8 cellular contexts compared by ENCODE assay signal in the genomic region with DNA sequence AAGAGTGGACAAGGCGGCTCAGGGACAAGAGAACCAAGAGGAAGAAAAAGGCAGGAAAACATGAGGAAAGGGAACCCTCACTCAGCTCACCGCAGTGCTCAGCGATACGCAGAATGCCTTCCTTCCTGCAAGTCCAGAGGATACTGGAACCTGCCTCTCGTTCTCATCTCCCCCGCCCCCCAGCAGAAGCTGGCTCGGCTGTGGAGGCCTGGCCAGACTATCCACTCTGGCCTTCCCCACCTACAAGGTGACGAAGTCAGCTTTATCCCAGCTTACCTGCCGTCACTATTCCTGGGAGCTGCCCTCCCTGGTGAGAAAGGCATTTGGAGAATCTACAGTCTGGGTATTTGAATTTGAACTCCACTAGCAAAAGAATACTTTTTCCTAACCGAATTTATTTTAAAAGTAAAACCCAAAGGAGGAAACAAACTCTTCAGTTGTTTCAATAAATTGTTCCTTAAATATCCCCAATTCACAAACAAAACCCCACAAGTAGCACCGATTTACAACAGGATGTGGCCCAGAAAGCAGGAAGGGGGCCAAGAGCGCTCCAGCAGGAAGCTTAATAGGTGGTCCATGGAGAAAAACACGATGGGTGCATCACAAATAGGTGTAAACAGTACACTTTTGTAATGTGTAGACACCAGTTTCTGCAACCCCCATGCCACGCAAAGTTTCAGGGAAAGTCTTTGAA. TPM values are rescaled to one million over a fixed set of nuclear protein-coding genes. Genes with fewer than 3 reads are reported as not detected.
DNase-seq lines count a peak whose midpoint lies in the region; ATAC-seq and TF ChIP-seq lines count a peak whose summit lies in the region.

No MANE protein-coding gene starts in this region.

- H3K27ac ChIP-seq in CD4-positive, CD25-positive, alpha-beta regulatory T cell (ENCODE audit: insufficient read depth, low read length, poor library complexity, severe bottlenecking), result peak overlapping the region; percentile 88
- H3K27ac ChIP-seq in Panc1 (ENCODE audit: low read length), result peak overlapping the region; percentile 93

- BruUV-seq in Panc1 (replicated peaks; lab: Mats Ljungman, UMichigan), result no TSS peak

- no peaks in the 10 kb centered on the region for H3K9me3 Mint-ChIP-seq in CD4-positive, CD25-positive, alpha-beta regulatory T cell
- no peaks in the 10 kb centered on the region for H3K9me3 Mint-ChIP-seq in nephron

- peak in 1 of 3 donors; percentile 43 for DNase-seq in CD4-positive, CD25-positive, alpha-beta regulatory T cell
- DNase-seq in Panc1 (ENCODE audit: low read depth, low spot score) (no peak), epithelial cell of esophagus (ENCODE audit: low read depth) (no peak), superior temporal gyrus (ENCODE audit: extremely low spot score) (no peak), NCI-H2107 treated with DMSO at 0.1 percent for 48 hours (lab: John Stamatoyannopoulos, UW; ENCODE audit: unreplicated experiment) (no peak)

- ATAC-seq in CD4-positive, CD25-positive, alpha-beta regulatory T cell (ENCODE audit: low read depth in 2 of 2), result no peak
- ATAC-seq in Panc1 (no peak), GM21529 (IDR thresholded peaks at IDR 0.05; ENCODE audit: unreplicated experiment) (no peak), HG03025 (IDR thresholded peaks at IDR 0.05; ENCODE audit: low FRiP score, unreplicated experiment) (no peak)

- no peaks in the 10 kb centered on the region for H3K9me3 ChIP-seq in CD4-positive, CD25-positive, alpha-beta regulatory T cell (ENCODE audit: control insufficient read depth in 2 of 2, low read length in 2 of 2)
- no peaks in the 10 kb centered on the region for H3K9me3 ChIP-seq in Panc1 (ENCODE audit: control insufficient read depth, insufficient read depth, low read depth, low read length)

- CTCF ChIA-PET in Panc1 (lab: Charles Lee), result interaction anchor here (0.6 kb wide), 1 partner anchor 82 kb away, joined by 7 read pairs; no protein-coding TSS in a partner anchor

- TF ChIP-seq CTCF in Panc1 (IDR thresholded peaks at IDR 0.05), result no peak
- TF ChIP-seq CTCF in epithelial cell of esophagus (IDR thresholded peaks at IDR 0.05; ENCODE audit: insufficient read depth, low read depth, low read length, missing control alignments), result no peak
- no peak for TF ChIP-seq CTCF in nephron (IDR thresholded peaks at IDR 0.05; ENCODE audit: unreplicated experiment in 3 of 3)

- H3K27me3 ChIP-seq in CD4-positive, CD25-positive, alpha-beta regulatory T cell (ENCODE audit: control insufficient read depth, insufficient read depth, low read length), result no peaks in the 10 kb centered on the region
- no peaks in the 10 kb centered on the region for H3K27me3 ChIP-seq in Panc1 (ENCODE audit: control insufficient read depth, insufficient read depth, low read length)

- peak overlapping the region; percentile 93 to 100 (median 96) for H3K4me3 Mint-ChIP-seq in CD4-positive, CD25-positive, alpha-beta regulatory T cell
- H3K4me3 Mint-ChIP-seq in nephron, result peak overlapping the region; percentile 94 to 97 (median 95)

- no peaks in the 10 kb centered on the region for H3K36me3 Mint-ChIP-seq in CD4-positive, CD25-positive, alpha-beta regulatory T cell
- H3K36me3 Mint-ChIP-seq in nephron (ENCODE audit: low read depth), result peaks cover 4% of the 10 kb centered on the region

- H3K4me1 ChIP-seq in CD4-positive, CD25-positive, alpha-beta regulatory T cell (ENCODE audit: control insufficient read depth, insufficient read depth, low read length, poor library complexity, severe bottlenecking), result peaks cover 57% of the 10 kb centered on the region
- H3K4me1 ChIP-seq in Panc1 (ENCODE audit: control insufficient read depth, insufficient read depth, low read length), result peaks cover 58% of the 10 kb centered on the region

- peak overlapping the region; percentile 90 for H3K4me3 ChIP-seq in CD4-positive, CD25-positive, alpha-beta regulatory T cell (ENCODE audit: low read depth, low read length)
- H3K4me3 ChIP-seq in Panc1 (ENCODE audit: low read depth in 2 of 2, low read length in 2 of 2) (peak overlapping the region; percentile 51 to 73), epithelial cell of esophagus (ENCODE audit: low read length) (peak overlapping the region; percentile 44)

- H3K27me3 Mint-ChIP-seq in CD4-positive, CD25-positive, alpha-beta regulatory T cell, result no peaks in the 10 kb centered on the region
- H3K27me3 Mint-ChIP-seq in nephron (ENCODE audit: low read depth), result no peaks in the 10 kb centered on the region

- POLR2A ChIA-PET in Panc1 (lab: Charles Lee), result no interaction called here

- peaks cover 23 to 70% (median 53%) of the 10 kb centered on the region in 4 donors for H3K4me1 Mint-ChIP-seq in CD4-positive, CD25-positive, alpha-beta regulatory T cell
- H3K4me1 Mint-ChIP-seq in nephron, result peaks cover 53% of the 10 kb centered on the region

- intact Hi-C loops in Panc1 (cut with micrococcal nuclease; ENCODE audit: unreplicated experiment), result no loop called here

- in situ Hi-C loops in Panc1 (cut with HindIII; ENCODE audit: low pct_unique_long_range_greater_than_20kb, low sequenced_read_pairs), result no loop called here

- H3K36me3 ChIP-seq in CD4-positive, CD25-positive, alpha-beta regulatory T cell (ENCODE audit: control insufficient read depth, insufficient read depth, low read length), result peaks cover 3% of the 10 kb centered on the region
- no peaks in the 10 kb centered on the region; the same call in 1 of the 2 replicates for H3K36me3 ChIP-seq in Panc1 (ENCODE audit: control insufficient read depth, insufficient read depth, low read length)

- peak overlapping the region; percentile 81 to 98 (median 95) for H3K27ac Mint-ChIP-seq in CD4-positive, CD25-positive, alpha-beta regulatory T cell
- peak overlapping the region; percentile 58 to 96 (median 72) for H3K27ac Mint-ChIP-seq in nephron

RNA-seq across cellular contexts. Expression of a gene that starts 2.1 kb away (rescaled TPM):
- total RNA-seq in CD4-positive, CD25-positive, alpha-beta regulatory T cell, result 80.8 TPM
- 10 to 100 TPM; 30.9 to 47.8 (median 38.2) TPM for polyA plus RNA-seq in CD4-positive, CD25-positive, alpha-beta regulatory T cell
- 57.3 TPM for total RNA-seq in Panc1 (2021; ENCODE audit: unreplicated experiment)
- 33.9 TPM for polyA plus RNA-seq in Panc1 (2012; ENCODE audit: insufficient read length)

RNA-seq across cellular contexts. Expression of a gene that starts 9.6 kb away (rescaled TPM):
- total RNA-seq in CD4-positive, CD25-positive, alpha-beta regulatory T cell, result 31.9 TPM
- 10 to 100 TPM; 15.5 to 19.9 (median 17.0) TPM for polyA plus RNA-seq in CD4-positive, CD25-positive, alpha-beta regulatory T cell
- 37.3 TPM for total RNA-seq in Panc1 (2021; ENCODE audit: unreplicated experiment)
- polyA plus RNA-seq in Panc1 (2012; ENCODE audit: insufficient read length), result 27.2 TPM

RNA-seq across cellular contexts. Expression of a gene that starts 24.1 kb away (rescaled TPM):
- 4.1 TPM for total RNA-seq in CD4-positive, CD25-positive, alpha-beta regulatory T cell
- polyA plus RNA-seq in CD4-positive, CD25-positive, alpha-beta regulatory T cell, result under 1 TPM in 3 of 4 donors, not detected in 1; 0.06 to 0.34 (median 0.32) TPM
- total RNA-seq in Panc1 (2021; ENCODE audit: unreplicated experiment), result 0.28 TPM
- polyA plus RNA-seq in Panc1 (2012; ENCODE audit: insufficient read length), result not detected
